10 cellular contexts compared by ENCODE assay signal in genomic region chr2:210195066-210195852, GRCh38. TPM values are rescaled to one million over a fixed set of nuclear protein-coding genes. Genes with fewer than 3 reads are reported as not detected.
DNase-seq lines count a peak whose midpoint lies in the region; ATAC-seq, FAIRE-seq and TF ChIP-seq lines count a peak whose summit lies in the region.
"Had no signal": no experiment of that assay in that cellular context is flagged by ENCODE, and none has a peak within 500 bp of the region (broad histone marks: within the 10 kb centered on the region; RNA-seq: fewer than 3 reads in every experiment).

No MANE protein-coding gene starts in this region.

- H3K9me1 ChIP-seq in keratinocyte (ENCODE audit: control insufficient read depth, extremely low read depth, insufficient read depth, low read length), result no peaks in the 10 kb centered on the region

- H3K27ac Mint-ChIP-seq in Calu3 (ENCODE audit: unreplicated experiment), result peak overlapping the region; percentile 67
- H3K27ac Mint-ChIP-seq: IgD-negative memory B cell had no signal

- 33 to 51% methylated on average over 8 of the region's 8 CpGs for WGBS in testis, 2 donors

- peak; percentile 78 for FAIRE-seq in H54 (lab: Jason Lieb, UNC)
- peak; percentile 26 for FAIRE-seq in keratinocyte (lab: Jason Lieb, UNC)

- H4K20me1 ChIP-seq in keratinocyte (ENCODE audit: control insufficient read depth, extremely low read depth, insufficient read depth, low read length), result no peaks in the 10 kb centered on the region

- H3K4me1 ChIP-seq in keratinocyte (ENCODE audit: control insufficient read depth, extremely low read depth, insufficient read depth, low read length) (peaks cover 10% of the 10 kb centered on the region), testis (no peaks in the 10 kb centered on the region)

- no peak overlapping the region for H3K27ac ChIP-seq in keratinocyte (ENCODE audit: control insufficient read depth, insufficient read depth, low read length)
- no peak overlapping the region for H3K27ac ChIP-seq in testis

- H3K9ac ChIP-seq in keratinocyte (ENCODE audit: control insufficient read depth, extremely low read depth, insufficient read depth, low read length), result no peak overlapping the region

- no peaks in the 10 kb centered on the region for H3K79me2 ChIP-seq in keratinocyte (ENCODE audit: control insufficient read depth, insufficient read depth, low read length)

- H3K4me3 ChIP-seq in keratinocyte (ENCODE audit: control insufficient read depth in 2 of 3, extremely low read depth in 1 of 3, insufficient read depth in 2 of 3, low read depth in 1 of 3, low read length in 3 of 3), result peak overlapping the region in 1 of 3 experiments; percentile 35
- no peak overlapping the region for H3K4me3 ChIP-seq in testis

- no TSS peak for BruUV-seq in Calu3 (replicated peaks; lab: Mats Ljungman, UMichigan)

- H3K27me3 Mint-ChIP-seq in Calu3 (ENCODE audit: unreplicated experiment), result no peaks in the 10 kb centered on the region
- H3K27me3 Mint-ChIP-seq: IgD-negative memory B cell had no signal

- peak; percentile 42 for TF ChIP-seq CTCF in Calu3 (IDR thresholded peaks at IDR 0.05; ENCODE audit: unreplicated experiment)
- TF ChIP-seq CTCF in keratinocyte (optimal IDR thresholded peaks at IDR 0.05 in 1 of 3, IDR thresholded peaks at IDR 0.05 in 1 of 3, conservative IDR thresholded peaks at IDR 0.05 in 1 of 3; ENCODE audit: extremely low read depth in 1 of 3, insufficient read depth in 2 of 3, low read length in 3 of 3), result peak in 2 of 3 experiments; percentile 33 to 40
- peak; percentile 27 to 66 (median 64) for TF ChIP-seq CTCF in testis (IDR thresholded peaks at IDR 0.05)

- peak overlapping the region; percentile 54 for H2AFZ ChIP-seq in keratinocyte (ENCODE audit: control insufficient read depth, low read length)

- no peak for ATAC-seq in HG03439 (IDR thresholded peaks at IDR 0.05; ENCODE audit: unreplicated experiment)

- H3K9me3 ChIP-seq in keratinocyte (ENCODE audit: control insufficient read depth, low read depth, low read length) (no peaks in the 10 kb centered on the region), testis (no peaks in the 10 kb centered on the region)

- H3K9me3 Mint-ChIP-seq in Calu3 (ENCODE audit: low read depth, unreplicated experiment), result no peaks in the 10 kb centered on the region
- H3K9me3 Mint-ChIP-seq: IgD-negative memory B cell had no signal

- peak overlapping the region; percentile 66 for H3K4me3 Mint-ChIP-seq in Calu3 (ENCODE audit: low read depth, unreplicated experiment)
- H3K4me3 Mint-ChIP-seq: IgD-negative memory B cell had no signal

- no peaks in the 10 kb centered on the region for H3K27me3 ChIP-seq in keratinocyte (ENCODE audit: control insufficient read depth, extremely low read depth, insufficient read depth, low read length)
- no peaks in the 10 kb centered on the region for H3K27me3 ChIP-seq in testis

- TF ChIP-seq POLR2A in H54 (IDR thresholded peaks at IDR 0.05; ENCODE audit: low read depth, low read length), result no peak
- no peak for TF ChIP-seq POLR2A in testis (IDR thresholded peaks at IDR 0.05)

- no peak for DNase-seq in Calu3
- DNase-seq in H54 (ENCODE audit: insufficient read length, low spot score), result no peak
- peak; percentile 59 for DNase-seq in NCI-H345 (lab: John Stamatoyannopoulos, UW)
- DNase-seq in astrocyte of the hippocampus (ENCODE audit: low read depth, low spot score), result peak; percentile 56
- DNase-seq in keratinocyte (ENCODE audit: low read depth, low spot score), result no peak
- no peak for DNase-seq in testis
- no peak for DNase-seq in stimulated activated CD4-positive, alpha-beta T cell treated with anti-CD3 and anti-CD28 coated beads, Interleukin-1b, Interleukin-23, amount 100 ng/mL, for 48 hours
- DNase-seq: left cardiac atrium had no signal

- CTCF ChIA-PET in Calu3 (lab: Charles Lee), result no interaction called here

- dilution Hi-C loops in keratinocyte (cut with MboI; ENCODE audit: extremely low pct_ligation_motif_present, low sequenced_read_pairs), result no loop called here

- peaks cover 17% of the 10 kb centered on the region for H3K4me1 Mint-ChIP-seq in Calu3 (ENCODE audit: low read depth, unreplicated experiment)
- H3K4me1 Mint-ChIP-seq: IgD-negative memory B cell had no signal

- peaks cover 14% of the 10 kb centered on the region for H3K36me3 Mint-ChIP-seq in Calu3 (ENCODE audit: insufficient read depth, unreplicated experiment)
- H3K36me3 Mint-ChIP-seq: IgD-negative memory B cell had no signal

- H3K36me3 ChIP-seq in keratinocyte (ENCODE audit: control insufficient read depth in 2 of 2, extremely low read depth in 1 of 2, insufficient read depth in 2 of 2, low read length in 2 of 2) (no peaks in the 10 kb centered on the region), testis (ENCODE audit: low read depth, missing control alignments) (no peaks in the 10 kb centered on the region)

- peak overlapping the region; percentile 69 for H3K4me2 ChIP-seq in keratinocyte (ENCODE audit: control insufficient read depth, extremely low read depth, insufficient read depth, low read depth, low read length)

- intact Hi-C loops in Calu3 (cut with micrococcal nuclease; ENCODE audit: unreplicated experiment), result loop anchor here (1.0 kb wide), 3 partner anchors 109 to 218 kb away; no protein-coding TSS in a partner anchor
- intact Hi-C loops in testis (cut with DNase I; ENCODE audit: low total_unique reads), result loop anchor here (10.0 kb wide), 1 partner anchor 220 kb away; no protein-coding TSS in a partner anchor

RNA-seq across cellular contexts. Expression of gene KANSL1L, which starts 24.1 kb away (rescaled TPM):
- 45.9 and 54.0 TPM in 2 replicates for total RNA-seq in Calu3 (2022)
- polyA plus RNA-seq in keratinocyte, result 2.1 to 4.7 TPM (median 3.2 TPM) in 3 replicates
- polyA plus RNA-seq in keratinocyte (2011; ENCODE audit: low read depth), result 8.7 TPM
- polyA plus RNA-seq in keratinocyte (2011; cell fraction: cytosol; rRNA removed), result 1.1 and 3.5 TPM in 2 replicates
- polyA plus RNA-seq in keratinocyte (2011; cell fraction: nucleus; rRNA removed), result 7.8 and 9.3 TPM in 2 replicates
- polyA plus RNA-seq in keratinocyte (2012; ENCODE audit: low replicate concordance), result 1.4 and 5.5 TPM in 2 replicates
- polyA minus RNA-seq in keratinocyte, result 2.5 to 5.6 TPM (median 2.8 TPM) in 3 replicates
- 2.7 TPM for polyA minus RNA-seq in keratinocyte (2011; cell fraction: cytosol; rRNA and poly(A)+ RNA removed)
- polyA minus RNA-seq in keratinocyte (2011; cell fraction: nucleus; rRNA and poly(A)+ RNA removed), result 5.4 and 7.0 TPM in 2 replicates
- total RNA-seq in testis, result 10 to 100 TPM; 53.0 to 80.4 TPM
- 39.7 TPM for polyA plus RNA-seq in testis (ENCODE audit: insufficient read depth, low read depth, low replicate concordance)

RNA-seq across cellular contexts. Expression of gene ACADL, which starts 30.0 kb away (rescaled TPM):
- total RNA-seq in Calu3 (2022) (1.0 and 1.3 TPM in 2 replicates), testis (10 to 100 TPM; 18.1 to 18.5 TPM)
- polyA plus RNA-seq in keratinocyte (0.03 to 0.17 TPM (median 0.10 TPM) in 3 replicates), testis (ENCODE audit: insufficient read depth, low read depth, low replicate concordance) (4.5 TPM)
- 0.35 TPM for polyA plus RNA-seq in keratinocyte (2011; ENCODE audit: low read depth)
- 0.06 and 0.17 TPM in 2 replicates for polyA plus RNA-seq in keratinocyte (2011; cell fraction: cytosol; rRNA removed)
- polyA plus RNA-seq in keratinocyte (2011; cell fraction: nucleus; rRNA removed), result 0.28 and 0.31 TPM in 2 replicates
- polyA plus RNA-seq in keratinocyte (2012; ENCODE audit: low replicate concordance), result 0.07 TPM in 1 of 2 replicates, not detected in the other
- polyA minus RNA-seq in keratinocyte, result 0.35 TPM in 1 of 3 replicates, not detected in the others
- polyA minus RNA-seq in keratinocyte (2011; cell fraction: cytosol; rRNA and poly(A)+ RNA removed), result not detected
- polyA minus RNA-seq in keratinocyte (2011; cell fraction: nucleus; rRNA and poly(A)+ RNA removed), result not detected in 2 replicates
- polyA plus RNA-seq: IgD-negative memory B cell had no signal

Comparison
In these comparisons a context has a peak if more than half of its experiments do, and no peak if none do; other contexts are left out.
1. DNase-seq: peak in NCI-H345 (single experiment) and astrocyte of the hippocampus (single experiment); none in Calu3 (single experiment), H54 (single experiment), keratinocyte (single experiment), testis (single experiment) and stimulated activated CD4-positive, alpha-beta T cell treated with anti-CD3 and anti-CD28 coated beads, Interleukin-1b, Interleukin-23, amount 100 ng/mL, for 48 hours (single experiment).
2. Peak in every context shown above with its lines, with median percentiles within 50 percentile points of each other: CTCF ChIP-seq.